In the genomic region with DNA sequence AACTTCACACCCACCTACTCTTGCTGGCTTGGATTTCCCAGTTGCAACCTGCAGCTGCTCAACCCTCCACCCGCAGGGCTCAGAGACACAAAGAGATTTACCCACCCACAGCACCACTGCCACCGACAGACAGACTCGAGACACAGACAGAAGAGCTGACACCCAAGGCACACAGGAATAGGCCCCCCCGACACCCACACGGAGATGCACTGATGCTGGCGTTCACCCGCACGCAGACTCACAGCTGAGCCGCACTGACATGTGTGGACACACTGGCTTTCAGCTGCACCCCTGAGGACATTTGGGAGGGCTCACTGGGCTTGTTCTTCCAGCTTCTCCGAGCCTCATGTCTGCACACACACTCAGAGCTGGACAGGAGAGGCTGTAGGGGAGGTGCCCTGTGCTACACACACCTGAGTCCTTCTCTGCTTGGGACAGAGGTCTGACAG, we compare ENCODE assay signal across 1 cellular context.
TF ChIP-seq lines count a peak whose summit lies in the region.

No MANE protein-coding gene starts in this region.

TF ChIP-seq in HepG2, 621 proteins besides CTCF, POLR2A, EP300 and RAD21 (continued from another document and continues in another):
- TF ChIP-seq, protein P1, sequence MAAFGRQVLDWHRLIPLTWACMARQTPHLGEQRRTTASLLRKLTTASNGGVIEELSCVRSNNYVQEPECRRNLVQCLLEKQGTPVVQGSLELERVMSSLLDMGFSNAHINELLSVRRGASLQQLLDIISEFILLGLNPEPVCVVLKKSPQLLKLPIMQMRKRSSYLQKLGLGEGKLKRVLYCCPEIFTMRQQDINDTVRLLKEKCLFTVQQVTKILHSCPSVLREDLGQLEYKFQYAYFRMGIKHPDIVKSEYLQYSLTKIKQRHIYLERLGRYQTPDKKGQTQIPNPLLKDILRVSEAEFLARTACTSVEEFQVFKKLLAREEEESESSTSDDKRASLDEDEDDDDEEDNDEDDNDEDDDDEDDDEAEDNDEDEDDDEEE (CRISPR knock-in tag; IDR thresholded peaks at IDR 0.05): no peak
- TF ChIP-seq KDM2A (CRISPR knock-in tag; IDR thresholded peaks at IDR 0.05; ENCODE audit: borderline replicate concordance, low read depth) (no peak; the same call in 1 of the 2 replicates), ZFP62 (CRISPR knock-in tag; IDR thresholded peaks at IDR 0.05) (no peak), TOE1 (CRISPR knock-in tag; IDR thresholded peaks at IDR 0.05) (no peak), PHF5A (CRISPR knock-in tag; IDR thresholded peaks at IDR 0.05; ENCODE audit: low read depth, unreplicated experiment) (no peak), WIZ (CRISPR knock-in tag; IDR thresholded peaks at IDR 0.05) (no peak), CEBPG (CRISPR knock-in tag; IDR thresholded peaks at IDR 0.05) (no peak), RFX5 (IDR thresholded peaks at IDR 0.05; ENCODE audit: low read depth, low read length) (no peak), ZNF75D (CRISPR knock-in tag; IDR thresholded peaks at IDR 0.05; ENCODE audit: borderline replicate concordance) (no peak), HNF4A (CRISPR knock-in tag; IDR thresholded peaks at IDR 0.05) (no peak), MZF1 (CRISPR knock-in tag; IDR thresholded peaks at IDR 0.05; ENCODE audit: borderline replicate concordance) (no peak), ZNF160 (CRISPR knock-in tag; IDR thresholded peaks at IDR 0.05) (no peak), ZBTB7A (CRISPR knock-in tag; IDR thresholded peaks at IDR 0.05) (0 out of 2 replicates have a peak, but pooled peaks have one; percentile 60), KAT8 (CRISPR knock-in tag; IDR thresholded peaks at IDR 0.05) (no peak), GABPA (IDR thresholded peaks at IDR 0.05; ENCODE audit: low read depth, low read length) (no peak), GABPA (CRISPR knock-in tag; IDR thresholded peaks at IDR 0.05; ENCODE audit: low read depth) (no peak), MED1 (CRISPR knock-in tag; IDR thresholded peaks at IDR 0.05) (no peak), ZNF614 (CRISPR knock-in tag; IDR thresholded peaks at IDR 0.05; ENCODE audit: borderline replicate concordance) (0 out of 2 replicates have a peak, but pooled peaks have one; percentile 9), ZNF546 (CRISPR knock-in tag; conservative IDR thresholded peaks at IDR 0.05) (no peak), ARNTL (CRISPR knock-in tag; IDR thresholded peaks at IDR 0.05) (no peak), ATF7 (IDR thresholded peaks at IDR 0.05) (no peak), ATF7 (CRISPR knock-in tag; IDR thresholded peaks at IDR 0.05) (no peak), RFX3 (CRISPR knock-in tag; IDR thresholded peaks at IDR 0.05) (no peak), KDM3A (CRISPR knock-in tag; IDR thresholded peaks at IDR 0.05; ENCODE audit: low read depth) (no peak), ZNF768 (CRISPR knock-in tag; IDR thresholded peaks at IDR 0.05) (peak; percentile 50; the same call in 1 of the 2 replicates), ZNF292 (CRISPR knock-in tag; IDR thresholded peaks at IDR 0.05; ENCODE audit: borderline replicate concordance, low read depth) (peak; percentile 90), KMT2A (CRISPR knock-in tag; IDR thresholded peaks at IDR 0.05) (no peak), CENPX (CRISPR knock-in tag; IDR thresholded peaks at IDR 0.05) (no peak), CBX5 (CRISPR knock-in tag; IDR thresholded peaks at IDR 0.05; ENCODE audit: borderline replicate concordance) (no peak), ZNF543 (CRISPR knock-in tag; IDR thresholded peaks at IDR 0.05) (no peak), MAZ (IDR thresholded peaks at IDR 0.05; ENCODE audit: borderline replicate concordance, low read depth, low read length) (peak; percentile 13; the same call in 1 of the 2 replicates), MAZ (CRISPR knock-in tag; IDR thresholded peaks at IDR 0.05; ENCODE audit: low read depth) (peak; percentile 15; the same call in 1 of the 2 replicates), KDM4B (CRISPR knock-in tag; IDR thresholded peaks at IDR 0.05) (no peak), MATR3 (CRISPR knock-in tag; IDR thresholded peaks at IDR 0.05) (peak; percentile 68; the same call in 1 of the 2 replicates), ZNF549 (CRISPR knock-in tag; IDR thresholded peaks at IDR 0.05) (no peak)
- TF ChIP-seq, protein P2, sequence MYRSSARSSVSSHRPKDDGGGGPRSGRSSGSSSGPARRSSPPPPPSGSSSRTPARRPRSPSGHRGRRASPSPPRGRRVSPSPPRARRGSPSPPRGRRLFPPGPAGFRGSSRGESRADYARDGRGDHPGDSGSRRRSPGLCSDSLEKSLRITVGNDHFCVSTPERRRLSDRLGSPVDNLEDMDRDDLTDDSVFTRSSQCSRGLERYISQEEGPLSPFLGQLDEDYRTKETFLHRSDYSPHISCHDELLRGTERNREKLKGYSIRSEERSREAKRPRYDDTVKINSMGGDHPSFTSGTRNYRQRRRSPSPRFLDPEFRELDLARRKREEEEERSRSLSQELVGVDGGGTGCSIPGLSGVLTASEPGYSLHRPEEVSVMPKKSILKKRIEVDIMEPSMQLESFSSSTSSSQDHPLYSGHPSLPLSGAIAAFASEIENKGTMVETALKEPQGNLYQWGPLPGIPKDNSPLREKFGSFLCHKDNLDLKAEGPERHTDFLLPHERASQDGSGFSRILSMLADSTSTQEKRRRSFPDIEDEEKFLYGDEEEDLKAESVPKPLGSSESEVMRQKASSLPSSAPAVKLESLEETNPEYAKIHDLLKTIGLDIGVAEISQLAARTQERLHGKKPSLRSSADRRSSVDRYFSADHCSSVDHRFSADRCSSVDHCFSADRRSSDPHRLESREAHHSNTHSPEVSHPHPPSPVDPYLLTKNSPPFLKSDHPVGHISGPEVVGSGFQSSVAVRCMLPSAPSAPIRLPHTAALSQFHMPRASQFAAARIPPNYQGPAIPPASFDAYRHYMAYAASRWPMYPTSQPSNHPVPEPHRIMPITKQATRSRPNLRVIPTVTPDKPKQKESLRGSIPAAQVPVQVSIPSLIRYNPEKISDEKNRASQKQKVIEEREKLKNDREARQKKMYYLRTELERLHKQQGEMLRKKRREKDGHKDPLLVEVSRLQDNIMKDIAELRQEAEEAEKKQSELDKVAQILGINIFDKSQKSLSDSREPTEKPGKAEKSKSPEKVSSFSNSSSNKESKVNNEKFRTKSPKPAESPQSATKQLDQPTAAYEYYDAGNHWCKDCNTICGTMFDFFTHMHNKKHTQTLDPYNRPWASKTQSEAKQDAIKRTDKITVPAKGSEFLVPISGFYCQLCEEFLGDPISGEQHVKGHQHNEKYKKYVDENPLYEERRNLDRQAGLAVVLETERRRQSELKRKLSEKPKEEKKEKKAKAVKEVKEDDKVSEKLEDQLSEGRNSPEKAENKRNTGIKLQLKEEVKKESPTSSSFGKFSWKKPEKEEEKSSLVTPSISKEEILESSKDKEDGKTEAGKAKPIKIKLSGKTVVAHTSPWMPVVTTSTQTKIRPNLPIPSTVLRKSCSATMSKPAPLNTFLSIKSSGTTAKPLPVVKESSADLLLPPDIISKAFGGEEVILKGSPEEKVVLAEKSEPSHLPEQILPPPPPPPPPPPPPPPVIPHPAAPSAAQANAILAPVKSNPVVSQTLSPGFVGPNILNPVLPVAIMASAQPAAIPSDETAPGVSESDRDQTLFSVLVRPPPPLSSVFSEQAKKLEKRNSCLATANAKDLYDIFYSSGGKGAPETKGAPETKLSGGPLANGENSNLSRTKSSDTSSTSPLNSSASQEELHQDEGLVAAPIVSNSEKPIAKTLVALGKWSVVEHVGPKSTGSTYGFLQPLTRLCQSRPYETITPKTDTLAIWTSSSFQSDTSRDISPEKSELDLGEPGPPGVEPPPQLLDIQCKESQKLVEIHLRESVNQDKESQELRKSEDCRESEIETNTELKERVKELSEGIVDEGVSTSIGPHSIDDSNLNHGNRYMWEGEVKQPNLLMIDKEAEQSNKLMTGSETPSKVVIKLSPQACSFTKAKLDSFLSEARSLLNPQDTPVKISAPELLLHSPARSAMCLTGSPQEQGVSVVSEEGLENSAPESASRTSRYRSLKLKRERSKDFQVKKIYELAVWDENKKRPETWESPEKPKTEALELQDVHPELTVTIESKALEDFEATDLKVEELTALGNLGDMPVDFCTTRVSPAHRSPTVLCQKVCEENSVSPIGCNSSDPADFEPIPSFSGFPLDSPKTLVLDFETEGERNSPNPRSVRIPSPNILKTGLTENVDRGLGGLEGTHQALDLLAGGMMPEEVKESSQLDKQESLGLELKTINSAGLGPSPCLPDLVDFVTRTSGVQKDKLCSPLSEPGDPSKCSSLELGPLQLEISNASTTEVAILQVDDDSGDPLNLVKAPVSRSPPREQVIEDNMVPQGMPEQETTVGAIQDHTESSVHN (CRISPR knock-in tag; IDR thresholded peaks at IDR 0.05): no peak
- TF ChIP-seq, protein P3, sequence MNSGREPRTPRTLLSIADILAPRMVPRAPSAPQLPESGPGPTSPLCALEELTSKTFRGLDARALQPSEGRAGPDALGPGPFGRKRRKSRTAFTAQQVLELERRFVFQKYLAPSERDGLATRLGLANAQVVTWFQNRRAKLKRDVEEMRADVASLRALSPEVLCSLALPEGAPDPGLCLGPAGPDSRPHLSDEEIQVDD (CRISPR knock-in tag; IDR thresholded peaks at IDR 0.05; ENCODE audit: borderline replicate concordance): 0 out of 2 replicates have a peak, but pooled peaks have one; percentile 16
- TF ChIP-seq, protein P4, sequence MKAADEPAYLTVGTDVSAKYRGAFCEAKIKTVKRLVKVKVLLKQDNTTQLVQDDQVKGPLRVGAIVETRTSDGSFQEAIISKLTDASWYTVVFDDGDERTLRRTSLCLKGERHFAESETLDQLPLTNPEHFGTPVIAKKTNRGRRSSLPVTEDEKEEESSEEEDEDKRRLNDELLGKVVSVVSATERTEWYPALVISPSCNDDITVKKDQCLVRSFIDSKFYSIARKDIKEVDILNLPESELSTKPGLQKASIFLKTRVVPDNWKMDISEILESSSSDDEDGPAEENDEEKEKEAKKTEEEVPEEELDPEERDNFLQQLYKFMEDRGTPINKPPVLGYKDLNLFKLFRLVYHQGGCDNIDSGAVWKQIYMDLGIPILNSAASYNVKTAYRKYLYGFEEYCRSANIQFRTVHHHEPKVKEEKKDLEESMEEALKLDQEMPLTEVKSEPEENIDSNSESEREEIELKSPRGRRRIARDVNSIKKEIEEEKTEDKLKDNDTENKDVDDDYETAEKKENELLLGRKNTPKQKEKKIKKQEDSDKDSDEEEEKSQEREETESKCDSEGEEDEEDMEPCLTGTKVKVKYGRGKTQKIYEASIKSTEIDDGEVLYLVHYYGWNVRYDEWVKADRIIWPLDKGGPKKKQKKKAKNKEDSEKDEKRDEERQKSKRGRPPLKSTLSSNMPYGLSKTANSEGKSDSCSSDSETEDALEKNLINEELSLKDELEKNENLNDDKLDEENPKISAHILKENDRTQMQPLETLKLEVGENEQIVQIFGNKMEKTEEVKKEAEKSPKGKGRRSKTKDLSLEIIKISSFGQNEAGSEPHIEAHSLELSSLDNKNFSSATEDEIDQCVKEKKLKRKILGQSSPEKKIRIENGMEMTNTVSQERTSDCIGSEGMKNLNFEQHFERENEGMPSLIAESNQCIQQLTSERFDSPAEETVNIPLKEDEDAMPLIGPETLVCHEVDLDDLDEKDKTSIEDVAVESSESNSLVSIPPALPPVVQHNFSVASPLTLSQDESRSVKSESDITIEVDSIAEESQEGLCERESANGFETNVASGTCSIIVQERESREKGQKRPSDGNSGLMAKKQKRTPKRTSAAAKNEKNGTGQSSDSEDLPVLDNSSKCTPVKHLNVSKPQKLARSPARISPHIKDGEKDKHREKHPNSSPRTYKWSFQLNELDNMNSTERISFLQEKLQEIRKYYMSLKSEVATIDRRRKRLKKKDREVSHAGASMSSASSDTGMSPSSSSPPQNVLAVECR (CRISPR knock-in tag; IDR thresholded peaks at IDR 0.05; ENCODE audit: borderline replicate concordance): no peak; the same call in 1 of the 2 replicates
- TF ChIP-seq, protein P5, sequence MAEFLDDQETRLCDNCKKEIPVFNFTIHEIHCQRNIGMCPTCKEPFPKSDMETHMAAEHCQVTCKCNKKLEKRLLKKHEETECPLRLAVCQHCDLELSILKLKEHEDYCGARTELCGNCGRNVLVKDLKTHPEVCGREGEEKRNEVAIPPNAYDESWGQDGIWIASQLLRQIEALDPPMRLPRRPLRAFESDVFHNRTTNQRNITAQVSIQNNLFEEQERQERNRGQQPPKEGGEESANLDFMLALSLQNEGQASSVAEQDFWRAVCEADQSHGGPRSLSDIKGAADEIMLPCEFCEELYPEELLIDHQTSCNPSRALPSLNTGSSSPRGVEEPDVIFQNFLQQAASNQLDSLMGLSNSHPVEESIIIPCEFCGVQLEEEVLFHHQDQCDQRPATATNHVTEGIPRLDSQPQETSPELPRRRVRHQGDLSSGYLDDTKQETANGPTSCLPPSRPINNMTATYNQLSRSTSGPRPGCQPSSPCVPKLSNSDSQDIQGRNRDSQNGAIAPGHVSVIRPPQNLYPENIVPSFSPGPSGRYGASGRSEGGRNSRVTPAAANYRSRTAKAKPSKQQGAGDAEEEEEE (CRISPR knock-in tag; IDR thresholded peaks at IDR 0.05; ENCODE audit: borderline replicate concordance): no peak
- TF ChIP-seq, protein P6, sequence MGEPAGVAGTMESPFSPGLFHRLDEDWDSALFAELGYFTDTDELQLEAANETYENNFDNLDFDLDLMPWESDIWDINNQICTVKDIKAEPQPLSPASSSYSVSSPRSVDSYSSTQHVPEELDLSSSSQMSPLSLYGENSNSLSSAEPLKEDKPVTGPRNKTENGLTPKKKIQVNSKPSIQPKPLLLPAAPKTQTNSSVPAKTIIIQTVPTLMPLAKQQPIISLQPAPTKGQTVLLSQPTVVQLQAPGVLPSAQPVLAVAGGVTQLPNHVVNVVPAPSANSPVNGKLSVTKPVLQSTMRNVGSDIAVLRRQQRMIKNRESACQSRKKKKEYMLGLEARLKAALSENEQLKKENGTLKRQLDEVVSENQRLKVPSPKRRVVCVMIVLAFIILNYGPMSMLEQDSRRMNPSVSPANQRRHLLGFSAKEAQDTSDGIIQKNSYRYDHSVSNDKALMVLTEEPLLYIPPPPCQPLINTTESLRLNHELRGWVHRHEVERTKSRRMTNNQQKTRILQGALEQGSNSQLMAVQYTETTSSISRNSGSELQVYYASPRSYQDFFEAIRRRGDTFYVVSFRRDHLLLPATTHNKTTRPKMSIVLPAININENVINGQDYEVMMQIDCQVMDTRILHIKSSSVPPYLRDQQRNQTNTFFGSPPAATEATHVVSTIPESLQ (CRISPR knock-in tag; conservative IDR thresholded peaks at IDR 0.05): no peak
- TF ChIP-seq, protein P7, sequence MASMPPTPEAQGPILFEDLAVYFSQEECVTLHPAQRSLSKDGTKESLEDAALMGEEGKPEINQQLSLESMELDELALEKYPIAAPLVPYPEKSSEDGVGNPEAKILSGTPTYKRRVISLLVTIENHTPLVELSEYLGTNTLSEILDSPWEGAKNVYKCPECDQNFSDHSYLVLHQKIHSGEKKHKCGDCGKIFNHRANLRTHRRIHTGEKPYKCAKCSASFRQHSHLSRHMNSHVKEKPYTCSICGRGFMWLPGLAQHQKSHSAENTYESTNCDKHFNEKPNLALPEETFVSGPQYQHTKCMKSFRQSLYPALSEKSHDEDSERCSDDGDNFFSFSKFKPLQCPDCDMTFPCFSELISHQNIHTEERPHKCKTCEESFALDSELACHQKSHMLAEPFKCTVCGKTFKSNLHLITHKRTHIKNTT (CRISPR knock-in tag; IDR thresholded peaks at IDR 0.05): no peak
- TF ChIP-seq, protein P8, sequence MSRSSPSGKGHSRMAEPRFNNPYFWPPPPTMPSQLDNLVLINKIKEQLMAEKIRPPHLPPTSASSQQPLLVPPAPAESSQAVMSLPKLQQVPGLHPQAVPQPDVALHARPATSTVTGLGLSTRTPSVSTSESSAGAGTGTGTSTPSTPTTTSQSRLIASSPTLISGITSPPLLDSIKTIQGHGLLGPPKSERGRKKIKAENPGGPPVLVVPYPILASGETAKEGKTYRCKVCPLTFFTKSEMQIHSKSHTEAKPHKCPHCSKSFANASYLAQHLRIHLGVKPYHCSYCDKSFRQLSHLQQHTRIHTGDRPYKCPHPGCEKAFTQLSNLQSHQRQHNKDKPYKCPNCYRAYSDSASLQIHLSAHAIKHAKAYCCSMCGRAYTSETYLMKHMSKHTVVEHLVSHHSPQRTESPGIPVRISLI (CRISPR knock-in tag; IDR thresholded peaks at IDR 0.05; ENCODE audit: borderline replicate concordance): no peak
